In genomic region chr3:42097166-42097946, GRCh38 we compare ENCODE assay signal across 11 cellular contexts. TPM values are rescaled to one million over a fixed set of nuclear protein-coding genes. Genes with fewer than 3 reads are reported as not detected.
DNase-seq lines count a peak whose midpoint lies in the region; ATAC-seq and TF ChIP-seq lines count a peak whose summit lies in the region.
"Had no signal": no experiment of that assay in that cellular context is flagged by ENCODE, and none has a peak within 500 bp of the region (broad histone marks: within the 10 kb centered on the region; RNA-seq: fewer than 3 reads in every experiment).

No MANE protein-coding gene starts in this region.

- H3K4me3 Mint-ChIP-seq in endodermal cell (no peak overlapping the region), T-cell (no peak overlapping the region)
- H3K4me3 Mint-ChIP-seq: neural progenitor cell had no signal

- H3K9ac ChIP-seq in endodermal cell (ENCODE audit: extremely low read depth, low read length, poor library complexity, severe bottlenecking): no peak overlapping the region
- H3K9ac ChIP-seq in colonic mucosa (ENCODE audit: low read depth in 2 of 2, low read length in 2 of 2): no peak overlapping the region
- H3K9ac ChIP-seq: neural progenitor cell had no signal

- H3K4me3 ChIP-seq in RWPE2 (ENCODE audit: severe bottlenecking) (no peak overlapping the region), endodermal cell (ENCODE audit: low read length) (no peak overlapping the region), gastrocnemius medialis (no peak overlapping the region), colonic mucosa (no peak overlapping the region)
- H3K4me3 ChIP-seq: neural progenitor cell had no signal

- WGBS in endodermal cell (ENCODE audit: insufficient coverage in 1 of 2, insufficient read length in 1 of 2), 2 experiments: 83 to 93% methylated on average over 4 to 9 of the region's 9 CpGs

- DNase-seq in EH (ENCODE audit: low read depth) (peak; percentile 92), RWPE2 (ENCODE audit: low spot score) (no peak), endodermal cell (no peak), gastrocnemius medialis (no peak), colonic mucosa (no peak), NCI-H748 (lab: John Stamatoyannopoulos, UW; ENCODE audit: unreplicated experiment) (no peak), T-cell (no peak)
- DNase-seq: NCI-H1092, RPMI8226 had no signal

- H3K27ac ChIP-seq in RWPE2 (ENCODE audit: poor library complexity, severe bottlenecking) (no peak overlapping the region), endodermal cell (ENCODE audit: low read depth, low read length) (peak overlapping the region; percentile 36), gastrocnemius medialis (peak overlapping the region; percentile 41 to 76 (median 72)), colonic mucosa (no peak overlapping the region)
- H3K27ac ChIP-seq: neural progenitor cell had no signal

- POLR2A ChIA-PET in T-cell (lab: Charles Lee): no interaction called here

- H3K4me1 Mint-ChIP-seq in endodermal cell: peaks cover 2% of the 10 kb centered on the region
- peaks cover 8 to 19% (median 14%) of the 10 kb centered on the region in 3 donors for H3K4me1 Mint-ChIP-seq in T-cell

- TF ChIP-seq CTCF in RWPE2 (IDR thresholded peaks at IDR 0.05; ENCODE audit: poor library complexity, severe bottlenecking) (peak; percentile 13), endodermal cell (conservative IDR thresholded peaks at IDR 0.05) (no peak), gastrocnemius medialis (IDR thresholded peaks at IDR 0.05 in 4 of 5, conservative IDR thresholded peaks at IDR 0.05 in 1 of 5) (peak; percentile 15 to 50 (median 45)), colonic mucosa (IDR thresholded peaks at IDR 0.05) (no peak)

- peaks cover 21% of the 10 kb centered on the region for H3K4me1 ChIP-seq in RWPE2 (ENCODE audit: insufficient read depth, poor library complexity, severe bottlenecking)
- peaks cover 2% of the 10 kb centered on the region for H3K4me1 ChIP-seq in endodermal cell (ENCODE audit: control insufficient read depth, insufficient read depth, low read length)
- H3K4me1 ChIP-seq in gastrocnemius medialis: peaks cover 69 to 72% of the 10 kb centered on the region in 2 donors
- no peaks in the 10 kb centered on the region for H3K4me1 ChIP-seq in colonic mucosa

- H3K27ac Mint-ChIP-seq in endodermal cell: no peak overlapping the region
- no peak overlapping the region for H3K27ac Mint-ChIP-seq in T-cell
- H3K27ac Mint-ChIP-seq: neural progenitor cell had no signal

- H3K36me3 Mint-ChIP-seq in endodermal cell (ENCODE audit: low read depth): peaks cover 2% of the 10 kb centered on the region
- no peaks in the 10 kb centered on the region for H3K36me3 Mint-ChIP-seq in T-cell

- TF ChIP-seq POLR2A in gastrocnemius medialis (IDR thresholded peaks at IDR 0.05): no peak

- no peaks in the 10 kb centered on the region for H3K27me3 ChIP-seq in RWPE2 (ENCODE audit: insufficient read depth, poor library complexity, severe bottlenecking)
- no peaks in the 10 kb centered on the region for H3K27me3 ChIP-seq in endodermal cell (ENCODE audit: control insufficient read depth, insufficient read depth, low read length, poor library complexity, severe bottlenecking)
- no peaks in the 10 kb centered on the region for H3K27me3 ChIP-seq in gastrocnemius medialis
- H3K27me3 ChIP-seq in colonic mucosa: no peaks in the 10 kb centered on the region
- H3K27me3 ChIP-seq: neural progenitor cell had no signal

- in situ Hi-C loops in gastrocnemius medialis (cut with MboI; ENCODE audit: low sequenced_read_pairs in 4 of 4): loop anchor here in 2 of 4 donors (5.0 to 10.0 kb wide), 2 partner anchors 83 to 85 kb away; no protein-coding TSS in a partner anchor

- H3K27me3 Mint-ChIP-seq in endodermal cell (ENCODE audit: insufficient read depth) (no peaks in the 10 kb centered on the region), T-cell (no peaks in the 10 kb centered on the region)

- no peaks in the 10 kb centered on the region for H3K9me3 Mint-ChIP-seq in endodermal cell
- H3K9me3 Mint-ChIP-seq in T-cell: no peaks in the 10 kb centered on the region
- H3K9me3 Mint-ChIP-seq: neural progenitor cell had no signal

- peak; percentile 51; the same call in 2 of the 3 replicates for ATAC-seq in RWPE2 (ENCODE audit: low read depth)
- no peak for ATAC-seq in gastrocnemius medialis
- ATAC-seq in HG02610 (IDR thresholded peaks at IDR 0.05; ENCODE audit: unreplicated experiment): no peak
- ATAC-seq in T-cell (replicated peaks in 1 of 4): no peak

- intact Hi-C loops in gastrocnemius medialis (cut with DNase I; ENCODE audit: low total_unique reads) (loop anchor here (10.0 kb wide), 2 partner anchors 1643 to 1783 kb away; partner anchors contain the start of gene RPL14), colonic mucosa (cut with DNase I) (loop anchor here (5.0 kb wide), 3 partner anchors 85 to 200 kb away; partner anchors contain the start of gene ULK4)

- CTCF ChIA-PET in T-cell (lab: Charles Lee): interaction anchor here (0.6 to 1.2 kb wide), 5 partner anchors 26 to 302 kb away, joined by 3 to 12 read pairs (median 4); no protein-coding TSS in a partner anchor

- H3K9me3 ChIP-seq in RWPE2 (ENCODE audit: severe bottlenecking) (no peaks in the 10 kb centered on the region), endodermal cell (ENCODE audit: control insufficient read depth, low read length) (peaks cover 1% of the 10 kb centered on the region), gastrocnemius medialis (no peaks in the 10 kb centered on the region), colonic mucosa (no peaks in the 10 kb centered on the region)

- H3K36me3 ChIP-seq in RWPE2 (ENCODE audit: low read depth) (no peaks in the 10 kb centered on the region), endodermal cell (ENCODE audit: control insufficient read depth, insufficient read depth, low read length) (peaks cover 4% of the 10 kb centered on the region), gastrocnemius medialis (no peaks in the 10 kb centered on the region), colonic mucosa (no peaks in the 10 kb centered on the region)
- H3K36me3 ChIP-seq: neural progenitor cell had no signal

RNA-seq across cellular contexts. Expression of gene TRAK1, which starts 6.2 kb away (rescaled TPM):
- 10 to 100 TPM; 29.8 to 31.0 TPM for total RNA-seq in endodermal cell
- 44.2 TPM for polyA plus RNA-seq in endodermal cell (2013, experiment 1 of 2)
- 40.5 TPM for polyA plus RNA-seq in endodermal cell (2013, experiment 2 of 2)
- 100 to 1,000 TPM in 2 of 4 donors, 10 to 100 TPM in 2; 59.5 to 109 (median 98.6) TPM for total RNA-seq in gastrocnemius medialis
- total RNA-seq in colonic mucosa: 10 to 100 TPM; 58.9 to 70.3 TPM
- 10 to 100 TPM; 18.5 to 22.4 (median 20.4) TPM for total RNA-seq in T-cell

Comparison
In these comparisons a context has a peak if more than half of its experiments do, and no peak if none do; other contexts are left out.
1. H3K27ac ChIP-seq: peak in endodermal cell (single experiment) and gastrocnemius medialis (4 of 4); none in RWPE2 (single experiment) and colonic mucosa (single experiment).
2. CTCF ChIP-seq: peak in RWPE2 (single experiment) and gastrocnemius medialis (5 of 5); none in endodermal cell (single experiment) and colonic mucosa (single experiment).